In the genomic region with DNA sequence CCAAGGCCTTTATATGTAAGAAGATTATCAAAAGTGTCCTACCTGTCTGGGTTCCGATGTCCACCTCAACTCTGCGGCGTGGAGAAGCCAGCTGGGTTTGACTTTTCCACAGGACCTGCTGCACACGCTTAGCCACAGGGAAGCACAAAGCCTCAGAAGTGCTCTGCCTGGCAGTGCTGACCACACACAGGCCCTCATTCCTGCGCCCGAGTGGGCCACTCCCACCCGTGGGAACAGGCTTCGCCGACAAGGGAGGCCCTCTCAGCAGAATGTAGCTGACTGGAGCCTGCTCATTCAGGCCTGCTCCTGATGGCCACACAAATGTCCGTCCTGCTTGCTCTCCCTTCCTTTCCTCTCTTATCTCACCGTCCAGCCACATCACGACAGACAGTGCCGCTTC, we compare ENCODE assay signal across 19 cellular contexts.
"Had no signal": no experiment of that assay in that cellular context is flagged by ENCODE, and none has a peak within 500 bp of the region (broad histone marks: within the 10 kb centered on the region; RNA-seq: fewer than 3 reads in every experiment).

No MANE protein-coding gene starts in this region.

- H3K4me3 ChIP-seq: K562 had no signal

- H3K27ac ChIP-seq: KMS-11 had no signal

- ATAC-seq: K562 had no signal

- H3K4me2 ChIP-seq: KMS-11, SK-N-SH had no signal

- DNase-seq: Kasumi-1, MM.1S, NCI-H1092 treated with DMSO at 0.1 percent for 48 hours, NCI-H1417, NCI-H1436 treated with DMSO at 0.1 percent for 48 hours, NCI-H1694, NCI-H187 treated with DMSO at 0.1 percent for 48 hours, NCI-H2029 treated with DMSO at 0.1 percent for 48 hours, NCI-H2171 treated with DMSO at 0.1 percent for 48 hours, NCI-H524, NCI-H69, NCI-H774, RPMI8226, SHP77, SK-N-SH had no signal

- H3K9me3 ChIP-seq: SK-N-SH had no signal

- FAIRE-seq: HTR-8/SVneo, K562, RCC 7860 had no signal

- H3K9ac ChIP-seq: KMS-11, SK-N-SH had no signal
